In genomic region chr1:226643701-226644540, GRCh38 we compare ENCODE assay signal across 8 cellular contexts.
DNase-seq lines count a peak whose midpoint lies in the region; ATAC-seq lines count a peak whose summit lies in the region.

No MANE protein-coding gene starts in this region.

- peak; percentile 62 for DNase-seq in activated CD4-positive, alpha-beta T cell treated with anti-CD3 and anti-CD28 coated beads for 48 hours
- no peak for DNase-seq in activated CD4-positive, alpha-beta T cell treated with anti-CD3 and anti-CD28 coated beads for 4 hours
- peak; percentile 62 for DNase-seq in activated naive CD4-positive, alpha-beta T cell treated with anti-CD3 and anti-CD28 coated beads, Interleukin-2, amount 10 ng/mL, durations not matched to agents 7 days and 5 days
- DNase-seq in sciatic nerve (ENCODE audit: low spot score) = peak; percentile 53
- no peak for DNase-seq in DMS79 (lab: John Stamatoyannopoulos, UW)
- no peak for DNase-seq in HUDEP-2 (lab: John Stamatoyannopoulos, UW; ENCODE audit: unreplicated experiment in 76 of 76)

- no peaks in the 10 kb centered on the region for H3K27me3 Mint-ChIP-seq in activated naive CD4-positive, alpha-beta T cell treated with anti-CD3 and anti-CD28 coated beads, Interleukin-2, amount 10 ng/mL, durations not matched to agents 7 days and 5 days

- H3K4me1 Mint-ChIP-seq in activated naive CD4-positive, alpha-beta T cell treated with anti-CD3 and anti-CD28 coated beads, Interleukin-2, amount 10 ng/mL, durations not matched to agents 7 days and 5 days = peaks cover 50% of the 10 kb centered on the region

- intact Hi-C loops in sciatic nerve (cut with DNase I) = no loop called here

- H3K9me3 Mint-ChIP-seq in activated naive CD4-positive, alpha-beta T cell treated with anti-CD3 and anti-CD28 coated beads, Interleukin-2, amount 10 ng/mL, durations not matched to agents 7 days and 5 days = no peaks in the 10 kb centered on the region

- no peak overlapping the region for H3K4me3 Mint-ChIP-seq in activated naive CD4-positive, alpha-beta T cell treated with anti-CD3 and anti-CD28 coated beads, Interleukin-2, amount 10 ng/mL, durations not matched to agents 7 days and 5 days

- ATAC-seq in HG03135 (IDR thresholded peaks at IDR 0.05; ENCODE audit: unreplicated experiment) = peak; percentile 41
- ATAC-seq in sciatic nerve = no peak
- ATAC-seq in HG03469 (IDR thresholded peaks at IDR 0.05; ENCODE audit: unreplicated experiment) = no peak

- CTCF ChIA-PET in activated naive CD4-positive, alpha-beta T cell treated with anti-CD3 and anti-CD28 coated beads, Interleukin-2, amount 10 ng/mL, durations not matched to agents 7 days and 5 days (lab: Charles Lee) = interaction anchor here (0.8 to 3.8 kb wide), 12 partner anchors 10 to 239 kb away, joined by 3 to 26 read pairs (median 3); no protein-coding TSS in a partner anchor

- H3K36me3 Mint-ChIP-seq in activated naive CD4-positive, alpha-beta T cell treated with anti-CD3 and anti-CD28 coated beads, Interleukin-2, amount 10 ng/mL, durations not matched to agents 7 days and 5 days = peaks cover 73% of the 10 kb centered on the region

- H3K27ac Mint-ChIP-seq in activated naive CD4-positive, alpha-beta T cell treated with anti-CD3 and anti-CD28 coated beads, Interleukin-2, amount 10 ng/mL, durations not matched to agents 7 days and 5 days = peak overlapping the region; percentile 88

Comparison
In these comparisons a context has a peak if more than half of its experiments do, and no peak if none do; other contexts are left out.
1. DNase-seq: peak in activated CD4-positive, alpha-beta T cell treated with anti-CD3 and anti-CD28 coated beads for 48 hours (single experiment), activated naive CD4-positive, alpha-beta T cell treated with anti-CD3 and anti-CD28 coated beads, Interleukin-2, amount 10 ng/mL, durations not matched to agents 7 days and 5 days (single experiment) and sciatic nerve (single experiment); none in activated CD4-positive, alpha-beta T cell treated with anti-CD3 and anti-CD28 coated beads for 4 hours (0 of 2), DMS79 (single experiment) and HUDEP-2 (0 of 76).